In the genomic region with DNA sequence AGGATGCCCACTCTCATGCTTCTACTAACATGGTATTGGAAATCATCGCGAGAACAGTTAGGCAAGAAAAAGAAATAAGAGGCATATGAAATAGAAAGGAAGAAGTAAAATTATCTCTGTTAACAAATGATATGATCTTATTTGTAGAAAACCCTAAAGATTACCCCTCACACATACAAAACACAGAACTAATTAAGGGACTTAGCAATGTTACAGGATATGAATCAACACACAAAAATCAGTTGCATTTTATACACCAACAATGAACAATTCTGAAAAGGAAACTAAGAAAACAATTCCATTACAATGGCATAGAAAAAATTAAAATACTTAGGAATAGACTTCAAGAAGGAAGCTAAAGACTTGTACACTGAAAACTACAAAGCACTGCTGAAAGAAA, we compare ENCODE assay signal across 22 cellular contexts. TPM values are rescaled to one million over a fixed set of nuclear protein-coding genes. Genes with fewer than 3 reads are reported as not detected.
DNase-seq lines count a peak whose midpoint lies in the region; ATAC-seq and TF ChIP-seq lines count a peak whose summit lies in the region.
"Had no signal": no experiment of that assay in that cellular context is flagged by ENCODE, and none has a peak within 500 bp of the region (broad histone marks: within the 10 kb centered on the region; RNA-seq: fewer than 3 reads in every experiment).

No MANE protein-coding gene starts in this region.

- peak overlapping the region; percentile 17 for H3K4me2 ChIP-seq in osteoblast (ENCODE audit: insufficient read depth, low read length)
- H3K4me2 ChIP-seq: GM23338 had no signal

- peak overlapping the region; percentile 29 for H3K27ac Mint-ChIP-seq in MCF 10A (ENCODE audit: low read depth, unreplicated experiment)
- H3K27ac Mint-ChIP-seq: GM23338 had no signal

- H3K4me1 ChIP-seq in breast epithelium (peaks cover 0 to 5% of the 10 kb centered on the region in 2 donors), Panc1 (ENCODE audit: control insufficient read depth, insufficient read depth, low read length) (no peaks in the 10 kb centered on the region), osteoblast (ENCODE audit: insufficient read depth, low read length) (peaks cover 48% of the 10 kb centered on the region), aorta (ENCODE audit: control insufficient read depth in 1 of 2, insufficient read depth in 2 of 2, low read length in 2 of 2) (no peaks in the 10 kb centered on the region)

- CTCF ChIA-PET in MCF 10A (lab: Yijun Ruan, JAX) (no interaction called here), Panc1 (lab: Charles Lee) (no interaction called here)

- H3K4me1 Mint-ChIP-seq in MCF 10A (ENCODE audit: insufficient read depth, unreplicated experiment): peaks cover 60% of the 10 kb centered on the region
- H3K4me1 Mint-ChIP-seq: GM23338 had no signal

- DNase-seq in MCF 10A (ENCODE audit: unreplicated experiment) (no peak), breast epithelium (ENCODE audit: low spot score in 2 of 2) (no peak), Panc1 (ENCODE audit: low read depth, low spot score) (no peak), epithelial cell of esophagus (ENCODE audit: low read depth) (peak; percentile 10), osteoblast (ENCODE audit: insufficient read length, low spot score, missing footprints) (no peak), aorta (no peak)
- DNase-seq in effector CD8-positive, alpha-beta T cell (lab: John Stamatoyannopoulos, UW): no peak
- DNase-seq: 8988T, BE2C, DMS79, Karpas-422, NCI-H1694, NCI-H2081, NCI-H2171 treated with DMSO at 0.1 percent for 48 hours, NCI-H524 treated with DMSO at 0.1 percent for 48 hours, NCI-H82, Right ventricle myocardium superior had no signal

- H3K4me3 ChIP-seq in breast epithelium (no peak overlapping the region), Panc1 (ENCODE audit: low read depth in 2 of 2, low read length in 2 of 2) (no peak overlapping the region), epithelial cell of esophagus (ENCODE audit: low read length) (no peak overlapping the region), osteoblast (ENCODE audit: insufficient read depth, low read length) (no peak overlapping the region), aorta (ENCODE audit: low read length in 2 of 2) (no peak overlapping the region)
- H3K4me3 ChIP-seq: GM12878, GM23338 had no signal

- no peaks in the 10 kb centered on the region for H3K27me3 ChIP-seq in breast epithelium
- no peaks in the 10 kb centered on the region for H3K27me3 ChIP-seq in Panc1 (ENCODE audit: control insufficient read depth, insufficient read depth, low read length)
- no peaks in the 10 kb centered on the region for H3K27me3 ChIP-seq in osteoblast (ENCODE audit: insufficient read depth, low read length)
- no peaks in the 10 kb centered on the region for H3K27me3 ChIP-seq in aorta (ENCODE audit: control insufficient read depth in 1 of 2, insufficient read depth in 2 of 2, low read length in 1 of 2)
- H3K27me3 ChIP-seq: BE2C had no signal

- peaks cover 2% of the 10 kb centered on the region for H4K20me1 ChIP-seq in osteoblast (ENCODE audit: insufficient read depth, low read length)

- H3K36me3 Mint-ChIP-seq in MCF 10A (ENCODE audit: insufficient read depth, unreplicated experiment): no peaks in the 10 kb centered on the region

- TF ChIP-seq CTCF in MCF 10A (IDR thresholded peaks at IDR 0.05; ENCODE audit: unreplicated experiment) (no peak), breast epithelium (IDR thresholded peaks at IDR 0.05) (no peak), Panc1 (IDR thresholded peaks at IDR 0.05) (no peak), epithelial cell of esophagus (IDR thresholded peaks at IDR 0.05; ENCODE audit: insufficient read depth, low read depth, low read length, missing control alignments) (no peak), osteoblast (IDR thresholded peaks at IDR 0.05; ENCODE audit: extremely low read depth, low read depth, low read length) (no peak)

- in situ Hi-C loops in Panc1 (cut with HindIII; ENCODE audit: low pct_unique_long_range_greater_than_20kb, low sequenced_read_pairs): no loop called here

- no peaks in the 10 kb centered on the region for H3K27me3 Mint-ChIP-seq in MCF 10A (ENCODE audit: insufficient read depth, unreplicated experiment)

- H3K79me2 ChIP-seq in osteoblast (ENCODE audit: insufficient read depth, low read length): no peaks in the 10 kb centered on the region

- H3K27ac ChIP-seq in breast epithelium (no peak overlapping the region), Panc1 (ENCODE audit: low read length) (no peak overlapping the region), osteoblast (ENCODE audit: low read depth, low read length) (no peak overlapping the region), aorta (ENCODE audit: low read depth in 1 of 2, low read length in 2 of 2) (no peak overlapping the region)

- no peak overlapping the region for H2AFZ ChIP-seq in osteoblast (ENCODE audit: low read length)
- H2AFZ ChIP-seq: GM23338 had no signal

- POLR2A ChIA-PET in MCF 10A (lab: Yijun Ruan, JAX): interaction anchor here (0.7 to 1.0 kb wide), 2 partner anchors 9 to 1810 kb away, joined by 3 read pairs; no protein-coding TSS in a partner anchor
- POLR2A ChIA-PET in Panc1 (lab: Charles Lee): no interaction called here

- intact Hi-C loops in MCF 10A (cut with micrococcal nuclease): no loop called here
- intact Hi-C loops in breast epithelium (cut with DNase I; ENCODE audit: low total_unique reads): no loop called here
- intact Hi-C loops in Panc1 (cut with micrococcal nuclease; ENCODE audit: unreplicated experiment): no loop called here
- intact Hi-C loops in aorta (cut with DNase I): no loop called here

- H3K4me3 Mint-ChIP-seq in MCF 10A (ENCODE audit: unreplicated experiment): no peak overlapping the region
- H3K4me3 Mint-ChIP-seq: GM23338 had no signal

- no peak for TF ChIP-seq POLR2A in breast epithelium (IDR thresholded peaks at IDR 0.05)

- 95% methylated on average over 2 of the region's 2 CpGs for WGBS in aorta, 2 donors

- H3K9me3 ChIP-seq in breast epithelium (no peaks in the 10 kb centered on the region), Panc1 (ENCODE audit: control insufficient read depth, insufficient read depth, low read depth, low read length) (no peaks in the 10 kb centered on the region), osteoblast (ENCODE audit: low read depth, low read length) (no peaks in the 10 kb centered on the region), aorta (ENCODE audit: control insufficient read depth, low read length) (no peaks in the 10 kb centered on the region)
- H3K9me3 ChIP-seq: BE2C had no signal

- H3K9me3 Mint-ChIP-seq in MCF 10A (ENCODE audit: unreplicated experiment): no peaks in the 10 kb centered on the region
- H3K9me3 Mint-ChIP-seq: GM23338 had no signal

- BruUV-seq in MCF 10A (replicated peaks; lab: Mats Ljungman, UMichigan) (no TSS peak), Panc1 (replicated peaks; lab: Mats Ljungman, UMichigan) (TSS peak; percentile 7)

- H3K36me3 ChIP-seq in breast epithelium: no peaks in the 10 kb centered on the region
- H3K36me3 ChIP-seq in Panc1 (ENCODE audit: control insufficient read depth, insufficient read depth, low read length): no peaks in the 10 kb centered on the region
- H3K36me3 ChIP-seq in osteoblast (ENCODE audit: insufficient read depth, low read length): no peaks in the 10 kb centered on the region
- H3K36me3 ChIP-seq in aorta (ENCODE audit: control insufficient read depth in 1 of 2, insufficient read depth in 2 of 2, low read length in 1 of 2): peaks cover 0 to 2% of the 10 kb centered on the region in 2 donors

- no peak for ATAC-seq in Panc1
- no peak for ATAC-seq in aorta (ENCODE audit: low FRiP score)
- ATAC-seq in HG02884 (IDR thresholded peaks at IDR 0.05; ENCODE audit: unreplicated experiment): no peak
- ATAC-seq: GM12878, GM23338, HCT116 had no signal

RNA-seq across cellular contexts. Expression of a gene that starts 2.7 kb away (rescaled TPM):
- total RNA-seq in MCF 10A (2022) (0.30 and 0.32 TPM in 2 replicates), breast epithelium (1 to 10 TPM in 1 of 3 donors, under 1 TPM in 2; 0.66 to 1.0 (median 0.96) TPM), Panc1 (2021; ENCODE audit: unreplicated experiment) (1.4 TPM), osteoblast (1.1 and 2.1 TPM in 2 replicates), aorta (1 to 10 TPM in 1 of 2 donors, under 1 TPM in 1; 0.45 to 2.5 TPM)
- 0.44 TPM for polyA plus RNA-seq in Panc1 (2012; ENCODE audit: insufficient read length)
- not detected for polyA plus RNA-seq in aorta
- total RNA-seq: GM12878, OCI-LY7, Right ventricle myocardium superior had no signal
- polyA plus RNA-seq: GM12878, GM23338 had no signal

RNA-seq across cellular contexts. Expression of a gene that starts 54.9 kb away (rescaled TPM):
- total RNA-seq in MCF 10A (2022) (10.7 and 11.7 TPM in 2 replicates), breast epithelium (10 to 100 TPM; 12.3 to 35.9 (median 24.3) TPM), Panc1 (2021; ENCODE audit: unreplicated experiment) (62.1 TPM), osteoblast (19.4 and 23.5 TPM in 2 replicates), aorta (10 to 100 TPM; 17.6 to 36.6 TPM)
- polyA plus RNA-seq in Panc1 (2012; ENCODE audit: insufficient read length): 44.4 TPM
- 10 to 100 TPM; 14.8 to 17.2 TPM for polyA plus RNA-seq in aorta
- total RNA-seq: GM12878, OCI-LY7 had no signal
